8 cellular contexts compared by ENCODE assay signal in the genomic region with DNA sequence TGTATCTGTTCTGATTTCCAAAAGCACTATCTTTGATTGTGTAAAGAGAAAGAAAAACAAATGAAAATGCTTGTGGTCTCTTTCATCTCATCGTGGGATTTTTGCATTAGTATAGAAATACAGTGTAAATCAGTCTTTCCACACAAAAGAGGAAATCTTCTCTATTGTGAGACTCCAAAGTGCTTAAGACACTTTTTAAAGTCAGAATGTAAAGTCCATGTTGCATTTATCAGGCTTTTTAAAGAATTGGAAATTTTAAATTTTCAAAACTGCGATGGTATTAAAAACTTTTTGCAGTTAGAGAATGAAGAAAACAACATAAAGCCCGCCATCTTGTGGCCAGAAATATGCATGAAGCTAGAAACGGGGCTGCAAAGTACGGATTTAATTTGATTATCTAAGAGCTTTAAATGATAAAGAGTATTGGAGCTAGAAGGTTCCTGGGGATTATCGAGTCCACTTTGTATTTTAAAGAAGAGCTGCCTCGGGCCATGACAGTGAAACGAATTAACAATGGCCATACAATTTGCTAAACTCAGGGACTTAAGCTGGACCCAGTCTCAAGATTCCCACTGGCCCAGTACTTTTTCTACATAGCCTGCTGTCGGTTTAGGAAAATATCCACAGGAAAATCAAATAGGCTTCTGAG.
DNase-seq lines count a peak whose midpoint lies in the region; ATAC-seq and TF ChIP-seq lines count a peak whose summit lies in the region.

No MANE protein-coding gene starts in this region.

- peak; percentile 51 for ATAC-seq in GM23338

- no peaks in the 10 kb centered on the region for H3K9me3 Mint-ChIP-seq in GM23338

- H3K36me3 ChIP-seq in GM23338 (ENCODE audit: insufficient read depth) (no peaks in the 10 kb centered on the region), osteoblast (ENCODE audit: insufficient read depth, low read length) (no peaks in the 10 kb centered on the region)

- H3K36me3 Mint-ChIP-seq in GM23338 (ENCODE audit: low read depth) = no peaks in the 10 kb centered on the region

- H2AFZ ChIP-seq in GM23338 = no peak overlapping the region
- H2AFZ ChIP-seq in osteoblast (ENCODE audit: low read length) = peak overlapping the region; percentile 52

- no peak overlapping the region for H3K27ac Mint-ChIP-seq in GM23338

- H3K4me3 ChIP-seq in GM23338 (no peak overlapping the region), osteoblast (ENCODE audit: insufficient read depth, low read length) (peak overlapping the region; percentile 48)

- peak; percentile 70 to 96 for TF ChIP-seq CTCF in GM23338 (conservative IDR thresholded peaks at IDR 0.05; ENCODE audit: low read depth in 2 of 2)
- TF ChIP-seq CTCF in osteoblast (IDR thresholded peaks at IDR 0.05; ENCODE audit: extremely low read depth, low read depth, low read length) = peak; percentile 85

- no peaks in the 10 kb centered on the region for H3K9me2 ChIP-seq in GM23338 (ENCODE audit: insufficient read depth)

- no peaks in the 10 kb centered on the region for H3K27me3 ChIP-seq in GM23338 (ENCODE audit: insufficient read depth)
- no peaks in the 10 kb centered on the region for H3K27me3 ChIP-seq in osteoblast (ENCODE audit: insufficient read depth, low read length)

- no peaks in the 10 kb centered on the region for H3K79me2 ChIP-seq in GM23338 (replicated peaks; ENCODE audit: insufficient read depth)
- no peaks in the 10 kb centered on the region for H3K79me2 ChIP-seq in osteoblast (ENCODE audit: insufficient read depth, low read length)

- H3K4me1 ChIP-seq in GM23338 (ENCODE audit: insufficient read depth) (no peaks in the 10 kb centered on the region; the same call in 1 of the 2 replicates), osteoblast (ENCODE audit: insufficient read depth, low read length) (peaks cover 8% of the 10 kb centered on the region)

- no peaks in the 10 kb centered on the region for H3F3A ChIP-seq in GM23338 (replicated peaks; ENCODE audit: low read depth)

- peaks cover 6% of the 10 kb centered on the region; the same call in 2 of the 3 replicates for H3K4me1 Mint-ChIP-seq in GM23338

- no peaks in the 10 kb centered on the region for H4K20me1 ChIP-seq in GM23338 (replicated peaks; ENCODE audit: insufficient read depth)
- H4K20me1 ChIP-seq in osteoblast (ENCODE audit: insufficient read depth, low read length) = no peaks in the 10 kb centered on the region

- no peak overlapping the region for H3K4me3 Mint-ChIP-seq in GM23338

- H3K4me2 ChIP-seq in GM23338 (no peak overlapping the region), osteoblast (ENCODE audit: insufficient read depth, low read length) (peak overlapping the region; percentile 76)

- peak; percentile 51 for DNase-seq in D341Med (ENCODE audit: low spot score)
- peak; percentile 71 for DNase-seq in GM23338 (ENCODE audit: low spot score)
- DNase-seq in NCI-H2227 treated with DMSO at 0.1 percent for 48 hours (lab: John Stamatoyannopoulos, UW) = peak; percentile 13
- DNase-seq in activated CD8-positive, alpha-beta memory T cell treated with anti-CD3 and anti-CD28 coated beads, Interleukin-2, amount 50 U/mL, for 48 hours = peak; percentile 55
- peak; percentile 76 for DNase-seq in fibroblast of peridontal ligament (ENCODE audit: extremely low read depth)
- DNase-seq in osteoblast (ENCODE audit: insufficient read length, low spot score, missing footprints) = no peak
- DNase-seq in HK-2 (ENCODE audit: unreplicated experiment) = no peak
- no peak for DNase-seq in SHP77 treated with DMSO at 0.1 percent for 48 hours (lab: John Stamatoyannopoulos, UW)

- no peaks in the 10 kb centered on the region for H3K9me3 ChIP-seq in osteoblast (ENCODE audit: low read depth, low read length)

- H3K27me3 Mint-ChIP-seq in GM23338 (ENCODE audit: insufficient read depth, low read depth, poor library complexity) = no peaks in the 10 kb centered on the region

- H3K27ac ChIP-seq in GM23338 (ENCODE audit: low read depth) (no peak overlapping the region), osteoblast (ENCODE audit: low read depth, low read length) (no peak overlapping the region)

TF ChIP-seq in GM23338, 12 proteins besides CTCF, POLR2A, EP300 and RAD21 (continues in another document):
- TF ChIP-seq NANOG (IDR thresholded peaks at IDR 0.05; ENCODE audit: borderline replicate concordance) (no peak), POLR2AphosphoS5 (IDR thresholded peaks at IDR 0.05; ENCODE audit: low read depth) (no peak), EZH2phosphoT487 (IDR thresholded peaks at IDR 0.05; ENCODE audit: unreplicated experiment) (no peak)
- TF ChIP-seq, protein P1, sequence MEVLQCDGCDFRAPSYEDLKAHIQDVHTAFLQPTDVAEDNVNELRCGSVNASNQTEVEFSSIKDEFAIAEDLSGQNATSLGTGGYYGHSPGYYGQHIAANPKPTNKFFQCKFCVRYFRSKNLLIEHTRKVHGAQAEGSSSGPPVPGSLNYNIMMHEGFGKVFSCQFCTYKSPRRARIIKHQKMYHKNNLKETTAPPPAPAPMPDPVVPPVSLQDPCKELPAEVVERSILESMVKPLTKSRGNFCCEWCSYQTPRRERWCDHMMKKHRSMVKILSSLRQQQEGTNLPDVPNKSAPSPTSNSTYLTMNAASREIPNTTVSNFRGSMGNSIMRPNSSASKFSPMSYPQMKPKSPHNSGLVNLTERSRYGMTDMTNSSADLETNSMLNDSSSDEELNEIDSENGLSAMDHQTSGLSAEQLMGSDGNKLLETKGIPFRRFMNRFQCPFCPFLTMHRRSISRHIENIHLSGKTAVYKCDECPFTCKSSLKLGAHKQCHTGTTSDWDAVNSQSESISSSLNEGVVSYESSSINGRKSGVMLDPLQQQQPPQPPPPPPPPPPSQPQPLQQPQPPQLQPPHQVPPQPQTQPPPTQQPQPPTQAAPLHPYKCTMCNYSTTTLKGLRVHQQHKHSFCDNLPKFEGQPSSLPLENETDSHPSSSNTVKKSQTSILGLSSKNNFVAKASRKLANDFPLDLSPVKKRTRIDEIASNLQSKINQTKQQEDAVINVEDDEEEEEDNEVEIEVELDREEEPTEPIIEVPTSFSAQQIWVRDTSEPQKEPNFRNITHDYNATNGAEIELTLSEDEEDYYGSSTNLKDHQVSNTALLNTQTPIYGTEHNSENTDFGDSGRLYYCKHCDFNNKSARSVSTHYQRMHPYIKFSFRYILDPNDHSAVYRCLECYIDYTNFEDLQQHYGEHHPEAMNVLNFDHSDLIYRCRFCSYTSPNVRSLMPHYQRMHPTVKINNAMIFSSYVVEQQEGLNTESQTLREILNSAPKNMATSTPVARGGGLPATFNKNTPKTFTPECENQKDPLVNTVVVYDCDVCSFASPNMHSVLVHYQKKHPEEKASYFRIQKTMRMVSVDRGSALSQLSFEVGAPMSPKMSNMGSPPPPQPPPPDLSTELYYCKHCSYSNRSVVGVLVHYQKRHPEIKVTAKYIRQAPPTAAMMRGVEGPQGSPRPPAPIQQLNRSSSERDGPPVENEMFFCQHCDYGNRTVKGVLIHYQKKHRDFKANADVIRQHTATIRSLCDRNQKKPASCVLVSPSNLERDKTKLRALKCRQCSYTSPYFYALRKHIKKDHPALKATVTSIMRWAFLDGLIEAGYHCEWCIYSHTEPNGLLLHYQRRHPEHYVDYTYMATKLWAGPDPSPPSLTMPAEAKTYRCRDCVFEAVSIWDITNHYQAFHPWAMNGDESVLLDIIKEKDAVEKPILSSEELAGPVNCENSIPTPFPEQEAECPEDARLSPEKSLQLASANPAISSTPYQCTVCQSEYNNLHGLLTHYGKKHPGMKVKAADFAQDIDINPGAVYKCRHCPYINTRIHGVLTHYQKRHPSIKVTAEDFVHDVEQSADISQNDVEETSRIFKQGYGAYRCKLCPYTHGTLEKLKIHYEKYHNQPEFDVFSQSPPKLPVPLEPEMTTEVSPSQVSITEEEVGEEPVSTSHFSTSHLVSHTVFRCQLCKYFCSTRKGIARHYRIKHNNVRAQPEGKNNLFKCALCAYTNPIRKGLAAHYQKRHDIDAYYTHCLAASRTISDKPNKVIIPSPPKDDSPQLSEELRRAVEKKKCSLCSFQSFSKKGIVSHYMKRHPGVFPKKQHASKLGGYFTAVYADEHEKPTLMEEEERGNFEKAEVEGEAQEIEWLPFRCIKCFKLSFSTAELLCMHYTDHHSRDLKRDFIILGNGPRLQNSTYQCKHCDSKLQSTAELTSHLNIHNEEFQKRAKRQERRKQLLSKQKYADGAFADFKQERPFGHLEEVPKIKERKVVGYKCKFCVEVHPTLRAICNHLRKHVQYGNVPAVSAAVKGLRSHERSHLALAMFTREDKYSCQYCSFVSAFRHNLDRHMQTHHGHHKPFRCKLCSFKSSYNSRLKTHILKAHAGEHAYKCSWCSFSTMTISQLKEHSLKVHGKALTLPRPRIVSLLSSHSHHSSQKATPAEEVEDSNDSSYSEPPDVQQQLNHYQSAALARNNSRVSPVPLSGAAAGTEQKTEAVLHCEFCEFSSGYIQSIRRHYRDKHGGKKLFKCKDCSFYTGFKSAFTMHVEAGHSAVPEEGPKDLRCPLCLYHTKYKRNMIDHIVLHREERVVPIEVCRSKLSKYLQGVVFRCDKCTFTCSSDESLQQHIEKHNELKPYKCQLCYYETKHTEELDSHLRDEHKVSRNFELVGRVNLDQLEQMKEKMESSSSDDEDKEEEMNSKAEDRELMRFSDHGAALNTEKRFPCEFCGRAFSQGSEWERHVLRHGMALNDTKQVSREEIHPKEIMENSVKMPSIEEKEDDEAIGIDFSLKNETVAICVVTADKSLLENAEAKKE (CRISPR knock-in tag; IDR thresholded peaks at IDR 0.05) = no peak
- TF ChIP-seq, protein P2, sequence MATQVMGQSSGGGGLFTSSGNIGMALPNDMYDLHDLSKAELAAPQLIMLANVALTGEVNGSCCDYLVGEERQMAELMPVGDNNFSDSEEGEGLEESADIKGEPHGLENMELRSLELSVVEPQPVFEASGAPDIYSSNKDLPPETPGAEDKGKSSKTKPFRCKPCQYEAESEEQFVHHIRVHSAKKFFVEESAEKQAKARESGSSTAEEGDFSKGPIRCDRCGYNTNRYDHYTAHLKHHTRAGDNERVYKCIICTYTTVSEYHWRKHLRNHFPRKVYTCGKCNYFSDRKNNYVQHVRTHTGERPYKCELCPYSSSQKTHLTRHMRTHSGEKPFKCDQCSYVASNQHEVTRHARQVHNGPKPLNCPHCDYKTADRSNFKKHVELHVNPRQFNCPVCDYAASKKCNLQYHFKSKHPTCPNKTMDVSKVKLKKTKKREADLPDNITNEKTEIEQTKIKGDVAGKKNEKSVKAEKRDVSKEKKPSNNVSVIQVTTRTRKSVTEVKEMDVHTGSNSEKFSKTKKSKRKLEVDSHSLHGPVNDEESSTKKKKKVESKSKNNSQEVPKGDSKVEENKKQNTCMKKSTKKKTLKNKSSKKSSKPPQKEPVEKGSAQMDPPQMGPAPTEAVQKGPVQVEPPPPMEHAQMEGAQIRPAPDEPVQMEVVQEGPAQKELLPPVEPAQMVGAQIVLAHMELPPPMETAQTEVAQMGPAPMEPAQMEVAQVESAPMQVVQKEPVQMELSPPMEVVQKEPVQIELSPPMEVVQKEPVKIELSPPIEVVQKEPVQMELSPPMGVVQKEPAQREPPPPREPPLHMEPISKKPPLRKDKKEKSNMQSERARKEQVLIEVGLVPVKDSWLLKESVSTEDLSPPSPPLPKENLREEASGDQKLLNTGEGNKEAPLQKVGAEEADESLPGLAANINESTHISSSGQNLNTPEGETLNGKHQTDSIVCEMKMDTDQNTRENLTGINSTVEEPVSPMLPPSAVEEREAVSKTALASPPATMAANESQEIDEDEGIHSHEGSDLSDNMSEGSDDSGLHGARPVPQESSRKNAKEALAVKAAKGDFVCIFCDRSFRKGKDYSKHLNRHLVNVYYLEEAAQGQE (IDR thresholded peaks at IDR 0.05; ENCODE audit: unreplicated experiment) = no peak

Comparison
In these comparisons a context has a peak if more than half of its experiments do, and no peak if none do; other contexts are left out.
1. DNase-seq: peak in D341Med (single experiment), GM23338 (single experiment), NCI-H2227 treated with DMSO at 0.1 percent for 48 hours (single experiment), activated CD8-positive, alpha-beta memory T cell treated with anti-CD3 and anti-CD28 coated beads, Interleukin-2, amount 50 U/mL, for 48 hours (single experiment) and fibroblast of peridontal ligament (single experiment); none in osteoblast (single experiment), HK-2 (single experiment) and SHP77 treated with DMSO at 0.1 percent for 48 hours (single experiment).